In genomic region chr2:10009271-10009810, GRCh38 we compare ENCODE assay signal across 1 cellular context.
TF ChIP-seq lines count a peak whose summit lies in the region.

No MANE protein-coding gene starts in this region.

TF ChIP-seq in IMR-90, 13 proteins besides CTCF, POLR2A, EP300 and RAD21:
- TF ChIP-seq NFE2L2 (IDR thresholded peaks at IDR 0.05; ENCODE audit: low read depth, low read length) (no peak), ELK1 (IDR thresholded peaks at IDR 0.05; ENCODE audit: borderline replicate concordance, low read depth, low read length) (no peak), RFX5 (IDR thresholded peaks at IDR 0.05; ENCODE audit: low read depth, low read length) (no peak), FOS (IDR thresholded peaks at IDR 0.05; ENCODE audit: low read depth, low read length) (no peak), BHLHE40 (IDR thresholded peaks at IDR 0.05; ENCODE audit: low read depth, low read length) (no peak), CHD1 (IDR thresholded peaks at IDR 0.05; ENCODE audit: low read depth, low read length) (no peak), MXI1 (IDR thresholded peaks at IDR 0.05; ENCODE audit: borderline replicate concordance, low read depth, low read length) (no peak), USF2 (IDR thresholded peaks at IDR 0.05; ENCODE audit: low read depth, low read length) (no peak)
